Comparison of ENCODE assay signal across 8 cellular contexts in genomic region chr11:3169235-3169951, GRCh38. TPM values are rescaled to one million over a fixed set of nuclear protein-coding genes. Genes with fewer than 3 reads are reported as not detected.
DNase-seq lines count a peak whose midpoint lies in the region; TF ChIP-seq lines count a peak whose summit lies in the region.
"Had no signal": no experiment of that assay in that cellular context is flagged by ENCODE, and none has a peak within 500 bp of the region (broad histone marks: within the 10 kb centered on the region; RNA-seq: fewer than 3 reads in every experiment).

No MANE protein-coding gene starts in this region.

- no peak overlapping the region for H3K27ac Mint-ChIP-seq in endodermal cell

- peaks cover 2% of the 10 kb centered on the region for H3K4me1 Mint-ChIP-seq in endodermal cell

- H3K9me3 ChIP-seq in endodermal cell (ENCODE audit: control insufficient read depth, low read length) (no peaks in the 10 kb centered on the region), mucosa of stomach (ENCODE audit: control insufficient read depth, low read length) (no peaks in the 10 kb centered on the region)

- H3K9me3 Mint-ChIP-seq in endodermal cell, result no peaks in the 10 kb centered on the region

- no peak for DNase-seq in HFF-Myc (ENCODE audit: extremely low read depth, low read depth)
- peak; percentile 35 for DNase-seq in SKM-1 treated with dmso at 0.1 percent for 144 hours (lab: John Stamatoyannopoulos, UW; ENCODE audit: unreplicated experiment)
- DNase-seq in endodermal cell, result peak; percentile 87
- no peak for DNase-seq in NCI-H2081 (lab: John Stamatoyannopoulos, UW)
- no peak for DNase-seq in putamen (ENCODE audit: low spot score)

- peak overlapping the region; percentile 45 for H3K4me3 ChIP-seq in HFF-Myc (replicated peaks; ENCODE audit: low read depth, low read length)
- no peak overlapping the region for H3K4me3 ChIP-seq in endodermal cell (ENCODE audit: low read length)
- H3K4me3 ChIP-seq in mucosa of stomach (ENCODE audit: low read length), result no peak overlapping the region
- peak overlapping the region; percentile 7 for H3K4me3 ChIP-seq in urinary bladder (ENCODE audit: low read depth, low read length)

- H3K27ac ChIP-seq in endodermal cell (ENCODE audit: low read depth, low read length) (no peak overlapping the region), urinary bladder (ENCODE audit: low read depth) (peak overlapping the region; percentile 30)

- no peak overlapping the region for H3K4me3 Mint-ChIP-seq in endodermal cell

- WGBS in endodermal cell (ENCODE audit: insufficient coverage in 1 of 2, insufficient read length in 1 of 2), 2 experiments, result 26 to 43% methylated on average over 18 to 30 of the region's 30 CpGs
- 3% methylated on average over 30 of the region's 30 CpGs for WGBS in urinary bladder

- no peaks in the 10 kb centered on the region for H3K36me3 Mint-ChIP-seq in endodermal cell (ENCODE audit: low read depth)

- H3K27me3 Mint-ChIP-seq in endodermal cell (ENCODE audit: insufficient read depth), result peaks cover 79% of the 10 kb centered on the region

- H3K36me3 ChIP-seq in endodermal cell (ENCODE audit: control insufficient read depth, insufficient read depth, low read length), result no peaks in the 10 kb centered on the region
- no peaks in the 10 kb centered on the region for H3K36me3 ChIP-seq in mucosa of stomach (ENCODE audit: control insufficient read depth, insufficient read depth, low read length)
- H3K36me3 ChIP-seq in urinary bladder (ENCODE audit: insufficient read depth), result no peaks in the 10 kb centered on the region

- peak; percentile 7 for TF ChIP-seq CTCF in HFF-Myc (IDR thresholded peaks at IDR 0.05; ENCODE audit: low read depth, low read length, missing control alignments)
- TF ChIP-seq CTCF in endodermal cell (conservative IDR thresholded peaks at IDR 0.05), result peak; percentile 44

- H3K9ac ChIP-seq in endodermal cell (ENCODE audit: extremely low read depth, low read length, poor library complexity, severe bottlenecking) (no peak overlapping the region), mucosa of stomach (ENCODE audit: low read length) (peak overlapping the region; percentile 13)

- peaks cover 78% of the 10 kb centered on the region for H3K27me3 ChIP-seq in endodermal cell (ENCODE audit: control insufficient read depth, insufficient read depth, low read length, poor library complexity, severe bottlenecking)
- H3K27me3 ChIP-seq in mucosa of stomach (ENCODE audit: control insufficient read depth, insufficient read depth, low read length), result peaks cover 47% of the 10 kb centered on the region

- H3K4me1 ChIP-seq in endodermal cell (ENCODE audit: control insufficient read depth, insufficient read depth, low read length) (peaks cover 2% of the 10 kb centered on the region), mucosa of stomach (ENCODE audit: control insufficient read depth, insufficient read depth, low read length) (peaks cover 28% of the 10 kb centered on the region), urinary bladder (ENCODE audit: insufficient read depth) (peaks cover 2% of the 10 kb centered on the region)

RNA-seq across cellular contexts. Expression of gene OSBPL5, which starts 4.3 kb away (rescaled TPM):
- total RNA-seq in endodermal cell (1 to 10 TPM; 1.2 to 4.8 TPM), urinary bladder (22.4 TPM)
- 15.4 TPM for polyA plus RNA-seq in endodermal cell (2013, experiment 1 of 2)
- polyA plus RNA-seq in endodermal cell (2013, experiment 2 of 2), result 16.4 TPM
- polyA plus RNA-seq in urinary bladder, result 40.5 TPM

RNA-seq across cellular contexts. Expression of gene MRGPRG, which starts 49.2 kb away (rescaled TPM):
- total RNA-seq in endodermal cell, result not detected
- polyA plus RNA-seq in endodermal cell (2013, experiment 1 of 2), result not detected
- polyA plus RNA-seq in endodermal cell (2013, experiment 2 of 2), result not detected
- not detected for total RNA-seq in urinary bladder
- polyA plus RNA-seq in urinary bladder, result not detected
- total RNA-seq: T-helper 1 cell treated with Interleukin-12 subunit alpha and Interleukin-12 subunit beta and Interleukin-4 antibody, amounts not matched to agents 30 ng/mL and 1 ng/mL, for 36 hours had no signal

Comparison
In these comparisons a context has a peak if more than half of its experiments do, and no peak if none do; other contexts are left out.
1. DNase-seq: peak in SKM-1 treated with dmso at 0.1 percent for 144 hours (single experiment) and endodermal cell (single experiment); none in HFF-Myc (single experiment), NCI-H2081 (0 of 2) and putamen (single experiment).
2. H3K4me3 ChIP-seq: peak in HFF-Myc (single experiment) and urinary bladder (single experiment); none in endodermal cell (single experiment) and mucosa of stomach (single experiment).